2 cellular contexts compared by ENCODE assay signal in the genomic region with DNA sequence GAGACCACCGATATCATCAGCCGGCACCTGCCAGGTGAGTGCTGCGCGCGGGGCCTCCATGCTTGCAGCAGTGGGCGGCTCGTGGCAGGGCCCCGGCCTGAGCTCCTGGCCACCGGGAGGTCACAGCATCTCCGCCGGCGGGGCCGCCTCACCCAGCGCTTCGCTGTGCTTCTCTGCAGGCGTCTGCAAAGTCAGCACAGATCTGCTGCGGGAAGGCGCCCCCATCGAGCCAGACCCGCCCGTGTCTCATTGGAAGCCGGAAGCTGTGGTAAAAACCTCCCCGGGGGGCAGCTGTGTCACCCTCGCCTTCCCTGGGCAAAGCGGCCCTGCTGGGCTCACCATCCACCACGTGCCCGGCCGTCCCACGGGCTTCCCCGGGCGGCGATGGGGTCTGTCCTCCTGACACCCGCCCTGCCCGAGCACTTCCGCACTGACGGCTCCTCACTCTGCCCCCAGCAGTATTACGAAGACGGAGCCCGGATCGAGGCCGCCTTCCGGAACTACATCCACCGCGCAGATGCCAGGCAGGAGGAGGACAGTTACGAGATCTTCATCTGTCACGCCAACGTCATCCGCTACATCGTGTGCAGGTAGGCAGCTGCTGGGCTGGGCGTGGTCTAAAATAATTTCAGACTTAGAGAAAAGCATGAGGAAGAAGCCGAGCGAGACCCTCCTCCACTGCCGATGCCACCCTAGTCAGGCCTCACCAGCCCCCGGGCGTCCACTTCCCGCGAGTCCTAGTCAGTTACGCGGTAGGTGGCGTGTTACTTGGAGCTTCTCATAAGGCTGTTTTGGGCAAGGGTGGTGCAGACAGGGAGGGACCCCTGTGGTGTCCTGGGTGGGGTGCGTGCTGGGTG.
A peak's percentile ranks its signal among the peaks of the same experiment; 100 is the strongest.
TF ChIP-seq lines count a peak whose summit lies in the region.

No MANE protein-coding gene starts in this region.

TF ChIP-seq in HepG2, 621 proteins besides CTCF, POLR2A, EP300 and RAD21:
- TF ChIP-seq HNRNPL (IDR thresholded peaks at IDR 0.05; ENCODE audit: low read depth, low read length) (0 out of 2 replicates have a peak, but pooled peaks have one; percentile 64), NR2F6 (IDR thresholded peaks at IDR 0.05) (no peak), NR2F6 (CRISPR knock-in tag; IDR thresholded peaks at IDR 0.05) (no peak), HHEX (CRISPR knock-in tag; IDR thresholded peaks at IDR 0.05) (no peak), RBM22 (optimal IDR thresholded peaks at IDR 0.05; ENCODE audit: low read length) (peak; percentile 36), AGO2 (optimal IDR thresholded peaks at IDR 0.05; ENCODE audit: low read depth, low read length) (peak; percentile 50), HNRNPLL (IDR thresholded peaks at IDR 0.05; ENCODE audit: low read depth, low read length, poor library complexity, severe bottlenecking) (peak; percentile 54)
- TF ChIP-seq, protein P1, sequence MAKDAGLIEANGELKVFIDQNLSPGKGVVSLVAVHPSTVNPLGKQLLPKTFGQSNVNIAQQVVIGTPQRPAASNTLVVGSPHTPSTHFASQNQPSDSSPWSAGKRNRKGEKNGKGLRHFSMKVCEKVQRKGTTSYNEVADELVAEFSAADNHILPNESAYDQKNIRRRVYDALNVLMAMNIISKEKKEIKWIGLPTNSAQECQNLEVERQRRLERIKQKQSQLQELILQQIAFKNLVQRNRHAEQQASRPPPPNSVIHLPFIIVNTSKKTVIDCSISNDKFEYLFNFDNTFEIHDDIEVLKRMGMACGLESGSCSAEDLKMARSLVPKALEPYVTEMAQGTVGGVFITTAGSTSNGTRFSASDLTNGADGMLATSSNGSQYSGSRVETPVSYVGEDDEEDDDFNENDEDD (CRISPR knock-in tag; IDR thresholded peaks at IDR 0.05; ENCODE audit: borderline replicate concordance) = no peak
- TF ChIP-seq, protein P2, sequence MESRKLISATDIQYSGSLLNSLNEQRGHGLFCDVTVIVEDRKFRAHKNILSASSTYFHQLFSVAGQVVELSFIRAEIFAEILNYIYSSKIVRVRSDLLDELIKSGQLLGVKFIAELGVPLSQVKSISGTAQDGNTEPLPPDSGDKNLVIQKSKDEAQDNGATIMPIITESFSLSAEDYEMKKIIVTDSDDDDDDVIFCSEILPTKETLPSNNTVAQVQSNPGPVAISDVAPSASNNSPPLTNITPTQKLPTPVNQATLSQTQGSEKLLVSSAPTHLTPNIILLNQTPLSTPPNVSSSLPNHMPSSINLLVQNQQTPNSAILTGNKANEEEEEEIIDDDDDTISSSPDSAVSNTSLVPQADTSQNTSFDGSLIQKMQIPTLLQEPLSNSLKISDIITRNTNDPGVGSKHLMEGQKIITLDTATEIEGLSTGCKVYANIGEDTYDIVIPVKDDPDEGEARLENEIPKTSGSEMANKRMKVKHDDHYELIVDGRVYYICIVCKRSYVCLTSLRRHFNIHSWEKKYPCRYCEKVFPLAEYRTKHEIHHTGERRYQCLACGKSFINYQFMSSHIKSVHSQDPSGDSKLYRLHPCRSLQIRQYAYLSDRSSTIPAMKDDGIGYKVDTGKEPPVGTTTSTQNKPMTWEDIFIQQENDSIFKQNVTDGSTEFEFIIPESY (CRISPR knock-in tag; IDR thresholded peaks at IDR 0.05) = peak; percentile 23; the same call in 1 of the 2 replicates

TF ChIP-seq in WTC11, 78 proteins besides CTCF, POLR2A, EP300 and RAD21:
- TF ChIP-seq, protein P3, sequence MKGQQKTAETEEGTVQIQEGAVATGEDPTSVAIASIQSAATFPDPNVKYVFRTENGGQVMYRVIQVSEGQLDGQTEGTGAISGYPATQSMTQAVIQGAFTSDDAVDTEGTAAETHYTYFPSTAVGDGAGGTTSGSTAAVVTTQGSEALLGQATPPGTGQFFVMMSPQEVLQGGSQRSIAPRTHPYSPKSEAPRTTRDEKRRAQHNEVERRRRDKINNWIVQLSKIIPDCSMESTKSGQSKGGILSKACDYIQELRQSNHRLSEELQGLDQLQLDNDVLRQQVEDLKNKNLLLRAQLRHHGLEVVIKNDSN (CRISPR knock-in tag; IDR thresholded peaks at IDR 0.05) = no peak
- TF ChIP-seq, protein P4, sequence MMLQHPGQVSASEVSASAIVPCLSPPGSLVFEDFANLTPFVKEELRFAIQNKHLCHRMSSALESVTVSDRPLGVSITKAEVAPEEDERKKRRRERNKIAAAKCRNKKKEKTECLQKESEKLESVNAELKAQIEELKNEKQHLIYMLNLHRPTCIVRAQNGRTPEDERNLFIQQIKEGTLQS (CRISPR knock-in tag; conservative IDR thresholded peaks at IDR 0.05) = no peak
- TF ChIP-seq ZBTB21 (CRISPR knock-in tag; IDR thresholded peaks at IDR 0.05; ENCODE audit: borderline replicate concordance) (no peak), HMGA2 (CRISPR knock-in tag; IDR thresholded peaks at IDR 0.05) (no peak), NFATC4 (CRISPR knock-in tag; IDR thresholded peaks at IDR 0.05) (no peak), ZNF671 (CRISPR knock-in tag; IDR thresholded peaks at IDR 0.05) (no peak), JAZF1 (CRISPR knock-in tag; IDR thresholded peaks at IDR 0.05) (no peak), FOXJ3 (CRISPR knock-in tag; IDR thresholded peaks at IDR 0.05; ENCODE audit: borderline replicate concordance) (no peak), MYBL2 (CRISPR knock-in tag; IDR thresholded peaks at IDR 0.05) (no peak)
- TF ChIP-seq, protein P5, sequence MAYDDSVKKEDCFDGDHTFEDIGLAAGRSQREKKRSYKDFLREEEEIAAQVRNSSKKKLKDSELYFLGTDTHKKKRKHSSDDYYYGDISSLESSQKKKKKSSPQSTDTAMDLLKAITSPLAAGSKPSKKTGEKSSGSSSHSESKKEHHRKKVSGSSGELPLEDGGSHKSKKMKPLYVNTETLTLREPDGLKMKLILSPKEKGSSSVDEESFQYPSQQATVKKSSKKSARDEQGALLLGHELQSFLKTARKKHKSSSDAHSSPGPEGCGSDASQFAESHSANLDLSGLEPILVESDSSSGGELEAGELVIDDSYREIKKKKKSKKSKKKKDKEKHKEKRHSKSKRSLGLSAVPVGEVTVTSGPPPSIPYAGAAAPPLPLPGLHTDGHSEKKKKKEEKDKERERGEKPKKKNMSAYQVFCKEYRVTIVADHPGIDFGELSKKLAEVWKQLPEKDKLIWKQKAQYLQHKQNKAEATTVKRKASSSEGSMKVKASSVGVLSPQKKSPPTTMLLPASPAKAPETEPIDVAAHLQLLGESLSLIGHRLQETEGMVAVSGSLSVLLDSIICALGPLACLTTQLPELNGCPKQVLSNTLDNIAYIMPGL (CRISPR knock-in tag; IDR thresholded peaks at IDR 0.05) = no peak
- TF ChIP-seq, protein P6, sequence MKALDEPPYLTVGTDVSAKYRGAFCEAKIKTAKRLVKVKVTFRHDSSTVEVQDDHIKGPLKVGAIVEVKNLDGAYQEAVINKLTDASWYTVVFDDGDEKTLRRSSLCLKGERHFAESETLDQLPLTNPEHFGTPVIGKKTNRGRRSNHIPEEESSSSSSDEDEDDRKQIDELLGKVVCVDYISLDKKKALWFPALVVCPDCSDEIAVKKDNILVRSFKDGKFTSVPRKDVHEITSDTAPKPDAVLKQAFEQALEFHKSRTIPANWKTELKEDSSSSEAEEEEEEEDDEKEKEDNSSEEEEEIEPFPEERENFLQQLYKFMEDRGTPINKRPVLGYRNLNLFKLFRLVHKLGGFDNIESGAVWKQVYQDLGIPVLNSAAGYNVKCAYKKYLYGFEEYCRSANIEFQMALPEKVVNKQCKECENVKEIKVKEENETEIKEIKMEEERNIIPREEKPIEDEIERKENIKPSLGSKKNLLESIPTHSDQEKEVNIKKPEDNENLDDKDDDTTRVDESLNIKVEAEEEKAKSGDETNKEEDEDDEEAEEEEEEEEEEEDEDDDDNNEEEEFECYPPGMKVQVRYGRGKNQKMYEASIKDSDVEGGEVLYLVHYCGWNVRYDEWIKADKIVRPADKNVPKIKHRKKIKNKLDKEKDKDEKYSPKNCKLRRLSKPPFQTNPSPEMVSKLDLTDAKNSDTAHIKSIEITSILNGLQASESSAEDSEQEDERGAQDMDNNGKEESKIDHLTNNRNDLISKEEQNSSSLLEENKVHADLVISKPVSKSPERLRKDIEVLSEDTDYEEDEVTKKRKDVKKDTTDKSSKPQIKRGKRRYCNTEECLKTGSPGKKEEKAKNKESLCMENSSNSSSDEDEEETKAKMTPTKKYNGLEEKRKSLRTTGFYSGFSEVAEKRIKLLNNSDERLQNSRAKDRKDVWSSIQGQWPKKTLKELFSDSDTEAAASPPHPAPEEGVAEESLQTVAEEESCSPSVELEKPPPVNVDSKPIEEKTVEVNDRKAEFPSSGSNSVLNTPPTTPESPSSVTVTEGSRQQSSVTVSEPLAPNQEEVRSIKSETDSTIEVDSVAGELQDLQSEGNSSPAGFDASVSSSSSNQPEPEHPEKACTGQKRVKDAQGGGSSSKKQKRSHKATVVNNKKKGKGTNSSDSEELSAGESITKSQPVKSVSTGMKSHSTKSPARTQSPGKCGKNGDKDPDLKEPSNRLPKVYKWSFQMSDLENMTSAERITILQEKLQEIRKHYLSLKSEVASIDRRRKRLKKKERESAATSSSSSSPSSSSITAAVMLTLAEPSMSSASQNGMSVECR (CRISPR knock-in tag; IDR thresholded peaks at IDR 0.05; ENCODE audit: borderline replicate concordance) = no peak
- TF ChIP-seq, protein P7, sequence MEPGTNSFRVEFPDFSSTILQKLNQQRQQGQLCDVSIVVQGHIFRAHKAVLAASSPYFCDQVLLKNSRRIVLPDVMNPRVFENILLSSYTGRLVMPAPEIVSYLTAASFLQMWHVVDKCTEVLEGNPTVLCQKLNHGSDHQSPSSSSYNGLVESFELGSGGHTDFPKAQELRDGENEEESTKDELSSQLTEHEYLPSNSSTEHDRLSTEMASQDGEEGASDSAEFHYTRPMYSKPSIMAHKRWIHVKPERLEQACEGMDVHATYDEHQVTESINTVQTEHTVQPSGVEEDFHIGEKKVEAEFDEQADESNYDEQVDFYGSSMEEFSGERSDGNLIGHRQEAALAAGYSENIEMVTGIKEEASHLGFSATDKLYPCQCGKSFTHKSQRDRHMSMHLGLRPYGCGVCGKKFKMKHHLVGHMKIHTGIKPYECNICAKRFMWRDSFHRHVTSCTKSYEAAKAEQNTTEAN (CRISPR knock-in tag; IDR thresholded peaks at IDR 0.05) = no peak
- TF ChIP-seq, protein P8, sequence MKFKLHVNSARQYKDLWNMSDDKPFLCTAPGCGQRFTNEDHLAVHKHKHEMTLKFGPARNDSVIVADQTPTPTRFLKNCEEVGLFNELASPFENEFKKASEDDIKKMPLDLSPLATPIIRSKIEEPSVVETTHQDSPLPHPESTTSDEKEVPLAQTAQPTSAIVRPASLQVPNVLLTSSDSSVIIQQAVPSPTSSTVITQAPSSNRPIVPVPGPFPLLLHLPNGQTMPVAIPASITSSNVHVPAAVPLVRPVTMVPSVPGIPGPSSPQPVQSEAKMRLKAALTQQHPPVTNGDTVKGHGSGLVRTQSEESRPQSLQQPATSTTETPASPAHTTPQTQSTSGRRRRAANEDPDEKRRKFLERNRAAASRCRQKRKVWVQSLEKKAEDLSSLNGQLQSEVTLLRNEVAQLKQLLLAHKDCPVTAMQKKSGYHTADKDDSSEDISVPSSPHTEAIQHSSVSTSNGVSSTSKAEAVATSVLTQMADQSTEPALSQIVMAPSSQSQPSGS (CRISPR knock-in tag; IDR thresholded peaks at IDR 0.05; ENCODE audit: borderline replicate concordance, low read depth) = no peak
- TF ChIP-seq, protein P9, sequence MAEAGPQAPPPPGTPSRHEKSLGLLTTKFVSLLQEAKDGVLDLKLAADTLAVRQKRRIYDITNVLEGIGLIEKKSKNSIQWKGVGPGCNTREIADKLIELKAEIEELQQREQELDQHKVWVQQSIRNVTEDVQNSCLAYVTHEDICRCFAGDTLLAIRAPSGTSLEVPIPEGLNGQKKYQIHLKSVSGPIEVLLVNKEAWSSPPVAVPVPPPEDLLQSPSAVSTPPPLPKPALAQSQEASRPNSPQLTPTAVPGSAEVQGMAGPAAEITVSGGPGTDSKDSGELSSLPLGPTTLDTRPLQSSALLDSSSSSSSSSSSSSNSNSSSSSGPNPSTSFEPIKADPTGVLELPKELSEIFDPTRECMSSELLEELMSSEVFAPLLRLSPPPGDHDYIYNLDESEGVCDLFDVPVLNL (CRISPR knock-in tag; IDR thresholded peaks at IDR 0.05; ENCODE audit: borderline replicate concordance, low read depth) = no peak
- TF ChIP-seq, protein P10, sequence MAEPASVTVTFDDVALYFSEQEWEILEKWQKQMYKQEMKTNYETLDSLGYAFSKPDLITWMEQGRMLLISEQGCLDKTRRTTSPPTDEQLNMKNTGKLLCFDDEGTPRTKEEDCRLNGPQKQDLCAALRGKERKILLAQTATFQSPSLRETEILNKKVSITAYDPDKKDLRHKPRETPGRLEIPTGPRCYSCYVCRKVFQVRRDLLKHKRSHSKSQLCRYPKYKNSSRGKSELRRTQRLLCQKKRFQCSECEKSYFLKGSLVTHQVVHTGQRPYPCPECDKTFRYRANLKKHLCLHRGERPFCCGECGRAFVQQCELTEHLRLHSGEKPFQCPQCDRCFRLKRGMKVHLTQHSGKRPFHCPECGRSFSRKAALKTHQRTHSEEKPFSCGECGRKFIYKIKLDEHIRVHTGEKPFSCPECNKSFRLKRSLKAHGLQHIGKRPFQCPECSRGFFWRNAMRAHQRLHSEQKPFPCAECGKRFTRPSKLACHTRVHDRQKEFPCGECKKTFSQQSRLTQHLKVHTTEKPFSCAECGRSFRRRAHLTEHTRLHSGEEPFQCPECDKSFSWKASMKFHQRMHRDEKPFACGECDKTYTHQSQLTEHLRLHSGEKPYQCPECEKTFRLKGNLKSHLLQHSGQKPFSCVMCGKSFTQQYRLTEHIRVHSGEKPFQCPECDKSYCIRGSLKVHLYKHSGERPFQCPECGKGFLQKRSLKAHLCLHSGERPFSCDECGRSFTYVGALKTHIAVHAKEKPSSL (CRISPR knock-in tag; conservative IDR thresholded peaks at IDR 0.05) = no peak
- TF ChIP-seq, protein P11, sequence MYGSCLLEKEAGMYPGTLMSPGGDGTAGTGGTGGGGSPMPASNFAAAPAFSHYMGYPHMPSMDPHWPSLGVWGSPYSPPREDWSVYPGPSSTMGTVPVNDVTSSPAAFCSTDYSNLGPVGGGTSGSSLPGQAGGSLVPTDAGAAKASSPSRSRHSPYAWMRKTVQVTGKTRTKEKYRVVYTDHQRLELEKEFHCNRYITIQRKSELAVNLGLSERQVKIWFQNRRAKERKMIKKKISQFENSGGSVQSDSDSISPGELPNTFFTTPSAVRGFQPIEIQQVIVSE (CRISPR knock-in tag; IDR thresholded peaks at IDR 0.05; ENCODE audit: borderline replicate concordance) = no peak
